In the genomic region with DNA sequence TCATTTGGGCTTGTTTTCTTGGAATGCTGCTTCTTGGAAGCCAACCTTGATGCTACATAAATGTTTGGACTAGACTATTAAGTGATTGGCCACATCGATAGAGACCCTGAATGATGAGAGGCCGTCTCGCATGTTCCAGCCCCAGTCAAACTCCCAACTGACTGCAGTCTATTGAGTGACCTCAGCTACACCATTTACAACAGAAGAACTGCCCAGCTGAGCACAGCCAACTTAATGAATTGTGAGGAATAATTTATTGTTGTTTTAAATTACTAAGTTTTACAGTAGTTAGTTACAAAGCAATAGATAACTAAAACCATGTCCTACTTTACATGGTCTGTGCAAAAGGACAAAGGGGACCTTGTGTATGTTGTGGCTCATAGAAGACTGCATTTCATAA, we compare ENCODE assay signal across 28 cellular contexts.
"Had no signal": no experiment of that assay in that cellular context is flagged by ENCODE, and none has a peak within 500 bp of the region (broad histone marks: within the 10 kb centered on the region; RNA-seq: fewer than 3 reads in every experiment).

No MANE protein-coding gene starts in this region.

- H3K36me3 ChIP-seq: neutrophil, pancreas, spleen, suprapubic skin, tibial artery, transverse colon, upper lobe of right lung, uterus had no signal

- H3K4me2 ChIP-seq: smooth muscle cell had no signal

- H3K27ac ChIP-seq: neutrophil, pancreas, psoas muscle, skin epidermis, spleen, suprapubic skin, testis, tibial artery, transverse colon, upper lobe of right lung, uterus had no signal

- FAIRE-seq: pancreas had no signal

- DNase-seq: naive thymus-derived CD4-positive, alpha-beta T cell; natural killer cell; nephron progenitor cell; nucleus accumbens; pancreas; psoas muscle; right cardiac atrium; spleen; stimulated activated CD4-positive, alpha-beta T cell treated with anti-CD3 and anti-CD28 coated beads, Interleukin-12 subunit alpha, Interleukin-12 subunit beta, amount 100 ng/mL, for 4 hours; stimulated activated CD4-positive, alpha-beta T cell treated with anti-CD3 and anti-CD28 coated beads, Interleukin-1b, Interleukin-23, amount 100 ng/mL, for 48 hours; stimulated activated CD4-positive, alpha-beta T cell treated with anti-CD3 and anti-CD28 coated beads, Interleukin-4, amount 100 ng/mL, for 1 hour; stimulated activated CD4-positive, alpha-beta T cell treated with anti-CD3 and anti-CD28 coated beads, Interleukin-4, amount 100 ng/mL, for 4 hours; stimulated activated CD8-positive, alpha-beta memory T cell treated with anti-CD3 and anti-CD28 coated beads, Interleukin-4, amount 100 ng/mL, for 48 hours; stimulated activated naive CD4-positive, alpha-beta T cell; stimulated activated naive CD8-positive, alpha-beta T cell treated with anti-CD3 and anti-CD28 coated beads, Interleukin-15, amount 100 ng/mL, for 72 hours; stimulated activated naive CD8-positive, alpha-beta T cell treated with anti-CD3 and anti-CD28 coated beads, Interleukin-15, Interleukin-2, amounts not matched to agents 100 U/mL and 50 U/mL, for 24 hours; substantia nigra; testis; tibial artery; transverse colon; upper lobe of right lung; uterus had no signal

- ATAC-seq: naive thymus-derived CD4-positive, alpha-beta T cell; natural killer cell; pancreas; psoas muscle; right cardiac atrium; sciatic nerve; stimulated activated memory B cell treated with anti-CD40 and anti-IgM and Interleukin-4, amounts not matched to agents 10 μg/mL and 1 μg/mL and 100 μg/mL, for 72 hours; stimulated activated naive CD8-positive, alpha-beta T cell treated with anti-CD3 and anti-CD28 coated beads, Interleukin-15, amount 100 ng/mL, for 72 hours; stimulated activated naive CD8-positive, alpha-beta T cell treated with anti-CD3 and anti-CD28 coated beads, Interleukin-15, Interleukin-2, amounts not matched to agents 100 U/mL and 50 U/mL, for 24 hours; upper lobe of right lung had no signal

- H3K4me3 ChIP-seq: pancreas, psoas muscle, skin epidermis, smooth muscle cell, spleen, suprapubic skin, testis, tibial artery, transverse colon, upper lobe of right lung, uterus had no signal

- H3K4me1 ChIP-seq: pancreas, psoas muscle, spleen, suprapubic skin, testis, upper lobe of right lung, uterus had no signal

- H3K9me3 ChIP-seq: neutrophil, pancreas, testis, upper lobe of right lung, uterus had no signal

- H3K27me3 ChIP-seq: neutrophil, pancreas, spleen, suprapubic skin, testis, tibial artery, transverse colon, upper lobe of right lung, uterus had no signal
